Comparison of ENCODE assay signal across 11 cellular contexts in genomic region chr4:99485212-99485611, GRCh38. TPM values are rescaled to one million over a fixed set of nuclear protein-coding genes. Genes with fewer than 3 reads are reported as not detected.
"Had no signal": no experiment of that assay in that cellular context is flagged by ENCODE, and none has a peak within 500 bp of the region (broad histone marks: within the 10 kb centered on the region; RNA-seq: fewer than 3 reads in every experiment).

No MANE protein-coding gene starts in this region.

- H3K9ac ChIP-seq: GM23248 had no signal

- DNase-seq: GM23248, GOT3, H7, HFFc6, KG1 had no signal

- H3K4me1 Mint-ChIP-seq: IgD-negative memory B cell had no signal

- H3K4me1 ChIP-seq: HAP-1 had no signal

- H2AFZ ChIP-seq: GM23248 had no signal

- H3K27ac ChIP-seq: GM23248 had no signal

- ATAC-seq: HCT116 had no signal

- H3K9me3 Mint-ChIP-seq: HFFc6 had no signal

- H3K36me3 Mint-ChIP-seq: IgD-negative memory B cell had no signal

- H3K36me3 ChIP-seq: HAP-1 had no signal

- H3K4me3 Mint-ChIP-seq: HFFc6, IgD-negative memory B cell had no signal

- H3K4me3 ChIP-seq: GM23248, HAP-1 had no signal

- H3K27ac Mint-ChIP-seq: HFFc6, IgD-negative memory B cell had no signal

- FAIRE-seq: HTR-8/SVneo had no signal

- H3K9me3 ChIP-seq: HAP-1 had no signal

RNA-seq across cellular contexts. Expression of gene C4orf17, which starts 25.6 kb away (rescaled TPM):
- total RNA-seq: GM23248, H4, H7, HFFc6, HT-29 had no signal
- polyA plus RNA-seq: GM23248, IgD-negative memory B cell had no signal

RNA-seq across cellular contexts. Expression of gene ADH7, which starts 50.1 kb away (rescaled TPM):
- total RNA-seq: GM23248, H4, H7, HFFc6, HT-29 had no signal
- polyA plus RNA-seq: GM23248, IgD-negative memory B cell had no signal
